In the genomic region with DNA sequence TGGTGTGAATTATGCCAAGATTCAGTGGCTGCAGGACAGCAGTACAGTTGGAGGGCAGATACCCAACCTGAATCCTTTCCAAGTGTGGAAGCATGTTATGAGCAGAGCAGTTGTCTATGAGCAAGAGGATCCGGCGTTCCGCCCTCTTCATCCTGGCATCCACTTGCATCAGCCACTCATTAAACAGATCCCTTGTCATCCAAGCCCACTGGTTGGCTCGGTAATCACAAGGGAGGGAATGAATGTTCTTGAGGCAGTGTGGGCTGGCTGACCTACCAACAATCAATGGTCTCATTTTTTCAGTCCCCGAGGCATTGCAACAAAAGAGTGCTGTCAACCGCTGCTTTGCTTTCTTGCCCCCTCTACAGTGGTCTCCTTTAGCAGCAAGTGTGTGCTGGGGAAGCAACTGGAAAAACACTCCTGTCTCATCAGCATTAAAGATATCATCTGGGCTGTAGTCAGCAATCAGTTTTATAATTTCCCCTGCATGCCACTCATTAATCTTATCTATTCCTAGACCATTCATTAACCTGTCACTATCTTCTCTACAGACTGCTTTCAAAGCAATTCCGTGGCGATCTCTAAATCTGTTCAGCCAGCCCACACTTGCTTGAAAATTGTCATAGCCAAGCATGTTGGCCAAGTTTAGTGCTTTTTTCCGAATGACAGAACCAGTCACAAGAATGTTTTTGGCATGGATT, we compare ENCODE assay signal across 17 cellular contexts. TPM values are rescaled to one million over a fixed set of nuclear protein-coding genes. Genes with fewer than 3 reads are reported as not detected.
DNase-seq lines count a peak whose midpoint lies in the region.
"Had no signal": no experiment of that assay in that cellular context is flagged by ENCODE, and none has a peak within 500 bp of the region (broad histone marks: within the 10 kb centered on the region; RNA-seq: fewer than 3 reads in every experiment).

No MANE protein-coding gene starts in this region.

- H3K14ac ChIP-seq in trophoblast cell (ENCODE audit: low read length): no peak overlapping the region

- no peak overlapping the region for H3K4me2 ChIP-seq in trophoblast cell (ENCODE audit: low read length)
- H3K4me2 ChIP-seq: BLaER1 treated with 17β-estradiol and CSF1 and Interleukin-3, amounts not matched to agents 10 nM and 100 nM; PC-9 had no signal

- H2AFZ ChIP-seq in trophoblast cell (ENCODE audit: insufficient read depth, low read length, poor library complexity): no peak overlapping the region
- H2AFZ ChIP-seq: PC-9 had no signal

- no peak overlapping the region for H3K4ac ChIP-seq in trophoblast cell (ENCODE audit: low read depth, low read length)

- H3K9ac ChIP-seq in trophoblast cell (ENCODE audit: low read length): no peak overlapping the region
- H3K9ac ChIP-seq: BLaER1 treated with 17β-estradiol and CSF1 and Interleukin-3, amounts not matched to agents 10 nM and 100 nM had no signal

- no peak overlapping the region for H2BK12ac ChIP-seq in trophoblast cell (ENCODE audit: low read length)

- H3K23ac ChIP-seq in trophoblast cell (ENCODE audit: low read length): no peak overlapping the region

- H3K27ac ChIP-seq in cingulate gyrus (ENCODE audit: low read depth, low read length) (peak overlapping the region; percentile 66), temporal lobe (ENCODE audit: low read depth, low read length) (peak overlapping the region; percentile 81), trophoblast cell (ENCODE audit: low read depth, low read length) (no peak overlapping the region)
- H3K27ac ChIP-seq: BLaER1 treated with 17β-estradiol and CSF1 and Interleukin-3, amounts not matched to agents 10 nM and 100 nM; PC-9 had no signal

- no peaks in the 10 kb centered on the region for H3K27me3 ChIP-seq in trophoblast cell (ENCODE audit: insufficient read depth, low read length)
- H3K27me3 ChIP-seq: BLaER1 treated with 17β-estradiol and CSF1 and Interleukin-3, amounts not matched to agents 10 nM and 100 nM had no signal

- no peak overlapping the region for H2BK120ac ChIP-seq in trophoblast cell (ENCODE audit: insufficient read depth, low read length, poor library complexity)

- peaks cover 0 to 3% of the 10 kb centered on the region in 2 experiments for H3K36me3 ChIP-seq in trophoblast cell (ENCODE audit: control insufficient read depth in 1 of 2, insufficient read depth in 2 of 2, low read length in 2 of 2)

- no CpG with 5 or more reads among the region's 9 CpGs for WGBS in trophoblast cell (ENCODE audit: extremely low coverage, insufficient coverage, insufficient read length)

- H3K18ac ChIP-seq in trophoblast cell (ENCODE audit: low read length): no peak overlapping the region

- no peak overlapping the region for H4K91ac ChIP-seq in trophoblast cell (ENCODE audit: low read depth, low read length)

- no peak overlapping the region for H2BK5ac ChIP-seq in trophoblast cell (ENCODE audit: low read depth, low read length, poor library complexity)

- H3K79me2 ChIP-seq in trophoblast cell (ENCODE audit: control insufficient read depth, insufficient read depth, low read length, poor library complexity): peaks cover 3% of the 10 kb centered on the region

- H3K79me1 ChIP-seq in trophoblast cell (ENCODE audit: low read length): peaks cover 7% of the 10 kb centered on the region

- H3K4me3 ChIP-seq in trophoblast cell (ENCODE audit: low read depth, low read length): no peak overlapping the region
- H3K4me3 ChIP-seq: BLaER1 treated with 17β-estradiol and CSF1 and Interleukin-3, amounts not matched to agents 10 nM and 100 nM; PC-9 had no signal

- DNase-seq in NCI-H2227 treated with DMSO at 0.1 percent for 48 hours (lab: John Stamatoyannopoulos, UW) (peak; percentile 24), midbrain (lab: John Stamatoyannopoulos, UW) (peak; percentile 68), trophoblast cell (no peak), NCI-H82 treated with DMSO at 0.1 percent for 48 hours (lab: John Stamatoyannopoulos, UW; ENCODE audit: unreplicated experiment) (no peak)
- no peak for DNase-seq in activated CD4-positive, alpha-beta T cell treated with anti-CD3 and anti-CD28 coated beads, Interleukin-2, amount 50 U/mL, for 1 hour
- DNase-seq: activated CD4-positive, alpha-beta T cell treated with anti-CD3 and anti-CD28 coated beads, Interleukin-2, amount 10 ng/mL, durations not matched to agents 24 days and 14 days; activated CD8-positive, alpha-beta memory T cell treated with anti-CD3 and anti-CD28 coated beads, Interleukin-2, amount 50 U/mL, for 48 hours; activated naive CD4-positive, alpha-beta T cell; left colon; NCI-H1092; NCI-H2107; PC-9; small intestine; stimulated activated CD4-positive, alpha-beta T cell treated with anti-CD3 and anti-CD28 coated beads, Interleukin-4, amount 100 ng/mL, for 24 hours had no signal

- H4K8ac ChIP-seq in trophoblast cell (ENCODE audit: low read depth, low read length): no peak overlapping the region

- H3K4me1 ChIP-seq in trophoblast cell (ENCODE audit: control insufficient read depth in 1 of 2, insufficient read depth in 2 of 2, low read length in 2 of 2): peaks cover 6 to 11% of the 10 kb centered on the region in 2 experiments

- no peak overlapping the region for H2AK5ac ChIP-seq in trophoblast cell (ENCODE audit: low read length)

- H3K9me3 ChIP-seq in trophoblast cell (ENCODE audit: insufficient read depth, low read depth, low read length): no peaks in the 10 kb centered on the region
- H3K9me3 ChIP-seq: BLaER1 treated with 17β-estradiol and CSF1 and Interleukin-3, amounts not matched to agents 10 nM and 100 nM had no signal

- H4K12ac ChIP-seq in trophoblast cell (ENCODE audit: low read depth, low read length): no peak overlapping the region

RNA-seq across cellular contexts. Expression of a gene that starts 4.9 kb away (rescaled TPM):
- 2.7 TPM for total RNA-seq in temporal lobe
- polyA plus RNA-seq in trophoblast cell (2013): 3.6 and 3.8 TPM in 2 replicates

RNA-seq across cellular contexts. Expression of a gene that starts 5.0 kb away (rescaled TPM):
- total RNA-seq in temporal lobe: 19.2 TPM
- 22.9 and 23.8 TPM in 2 replicates for polyA plus RNA-seq in trophoblast cell (2013)

RNA-seq across cellular contexts. Expression of a gene that starts 35.0 kb away (rescaled TPM):
- 14.3 TPM for total RNA-seq in temporal lobe
- polyA plus RNA-seq in trophoblast cell (2013): 4.0 and 4.2 TPM in 2 replicates

RNA-seq across cellular contexts. Expression of a gene that starts 50.9 kb away (rescaled TPM):
- total RNA-seq in temporal lobe: not detected
- not detected in 2 replicates for polyA plus RNA-seq in trophoblast cell (2013)
- total RNA-seq: activated CD4-positive, alpha-beta T cell treated with anti-CD3 and anti-CD28 coated beads, Interleukin-2, amount 10 ng/mL, durations not matched to agents 24 days and 14 days had no signal

Comparison
In these comparisons a context has a peak if more than half of its experiments do, and no peak if none do; other contexts are left out.
1. DNase-seq: peak in NCI-H2227 treated with DMSO at 0.1 percent for 48 hours (single experiment) and midbrain (single experiment); none in trophoblast cell (0 of 2), activated CD4-positive, alpha-beta T cell treated with anti-CD3 and anti-CD28 coated beads, Interleukin-2, amount 50 U/mL, for 1 hour (single experiment) and NCI-H82 treated with DMSO at 0.1 percent for 48 hours (single experiment).